Comparison of ENCODE assay signal across 19 cellular contexts in genomic region chr10:15124190-15124589, GRCh38. TPM values are rescaled to one million over a fixed set of nuclear protein-coding genes. Genes with fewer than 3 reads are reported as not detected.
DNase-seq lines count a peak whose midpoint lies in the region; ATAC-seq, FAIRE-seq and TF ChIP-seq lines count a peak whose summit lies in the region.
"Had no signal": no experiment of that assay in that cellular context is flagged by ENCODE, and none has a peak within 500 bp of the region (broad histone marks: within the 10 kb centered on the region; RNA-seq: fewer than 3 reads in every experiment).

No MANE protein-coding gene starts in this region.

- H3K9me3 ChIP-seq in mammary epithelial cell (replicated peaks; ENCODE audit: insufficient read depth, low read length) = no peaks in the 10 kb centered on the region
- H3K9me3 ChIP-seq: heart right ventricle, testis had no signal

- peaks cover 26% of the 10 kb centered on the region for H3K36me3 Mint-ChIP-seq in activated naive CD4-positive, alpha-beta T cell treated with anti-CD3 and anti-CD28 coated beads, Interleukin-2, amount 50 U/mL, for 24 hours
- H3K36me3 Mint-ChIP-seq in stimulated activated naive B cell treated with anti-CD40 and anti-IgM and Interleukin-4, amounts not matched to agents 10 μg/mL and 1 μg/mL and 100 μg/mL, for 72 hours = peaks cover 31 to 34% of the 10 kb centered on the region in 2 donors

- no peaks in the 10 kb centered on the region for H3K79me2 ChIP-seq in mammary epithelial cell (ENCODE audit: insufficient read depth, low read length)

- peak overlapping the region; percentile 52 for H3K4me2 ChIP-seq in mammary epithelial cell (ENCODE audit: insufficient read depth, low read depth, low read length)

- peak overlapping the region; percentile 8 for H3K27ac Mint-ChIP-seq in activated naive CD4-positive, alpha-beta T cell treated with anti-CD3 and anti-CD28 coated beads, Interleukin-2, amount 50 U/mL, for 24 hours
- H3K27ac Mint-ChIP-seq in stimulated activated naive B cell treated with anti-CD40 and anti-IgM and Interleukin-4, amounts not matched to agents 10 μg/mL and 1 μg/mL and 100 μg/mL, for 72 hours = peak overlapping the region; percentile 75

- no peak overlapping the region for H3K9ac ChIP-seq in mammary epithelial cell (ENCODE audit: insufficient read depth, low read length)

- no peak overlapping the region for H3K27ac ChIP-seq in mammary epithelial cell (ENCODE audit: insufficient read depth, low read depth, low read length)
- H3K27ac ChIP-seq: heart right ventricle, testis had no signal

- ATAC-seq in SK-N-SH treated with all-trans-retinoic acid at 6 μM for 48 hours (peak; percentile 52), GM19397 (IDR thresholded peaks at IDR 0.05; ENCODE audit: unreplicated experiment) (no peak)
- no peak for ATAC-seq in stimulated activated naive B cell treated with anti-CD40 and anti-IgM and Interleukin-4, amounts not matched to agents 10 μg/mL and 1 μg/mL and 100 μg/mL, for 72 hours (replicated peaks)
- ATAC-seq: heart right ventricle had no signal

- no peaks in the 10 kb centered on the region for H4K20me1 ChIP-seq in mammary epithelial cell (ENCODE audit: insufficient read depth, low read length)

- H3K4me3 ChIP-seq in mammary epithelial cell (replicated peaks in 1 of 3; ENCODE audit: insufficient read depth in 1 of 3, low read depth in 2 of 3, low read length in 3 of 3) = no peak overlapping the region
- H3K4me3 ChIP-seq: heart right ventricle, lung, testis had no signal

- BruUV-seq in mammary epithelial cell (replicated peaks; lab: Mats Ljungman, UMichigan) = no TSS peak

- CTCF ChIA-PET in mammary epithelial cell (lab: Charles Lee; ENCODE audit: low non-redundant PET) = interaction anchor here (0.6 kb wide), 1 partner anchor 1822 kb away, joined by 3 read pairs; no protein-coding TSS in a partner anchor

- in situ Hi-C loops in mammary epithelial cell (cut with MboI; ENCODE audit: low sequenced_read_pairs in 2 of 2) = loop anchor here in 1 of 2 donors (25.0 kb wide), 1 partner anchor 587 kb away; no protein-coding TSS in a partner anchor

- H2AFZ ChIP-seq in mammary epithelial cell (ENCODE audit: low read depth, low read length) = no peak overlapping the region

- no peak for TF ChIP-seq CTCF in mammary epithelial cell (conservative IDR thresholded peaks at IDR 0.05 in 1 of 2, IDR thresholded peaks at IDR 0.05 in 1 of 2; ENCODE audit: extremely low read depth in 1 of 2, insufficient read depth in 1 of 2, low read depth in 1 of 2, low read length in 2 of 2)

- intact Hi-C loops in mammary epithelial cell (cut with micrococcal nuclease) = loop anchor here (2.0 kb wide), 1 partner anchor 43 kb away; no protein-coding TSS in a partner anchor

- H3K9me3 Mint-ChIP-seq in activated naive CD4-positive, alpha-beta T cell treated with anti-CD3 and anti-CD28 coated beads, Interleukin-2, amount 50 U/mL, for 24 hours = no peaks in the 10 kb centered on the region
- no peaks in the 10 kb centered on the region for H3K9me3 Mint-ChIP-seq in stimulated activated naive B cell treated with anti-CD40 and anti-IgM and Interleukin-4, amounts not matched to agents 10 μg/mL and 1 μg/mL and 100 μg/mL, for 72 hours
- H3K9me3 Mint-ChIP-seq: IgD-negative memory B cell, naive B cell had no signal

- TF ChIP-seq POLR2A in H54 (IDR thresholded peaks at IDR 0.05; ENCODE audit: low read depth, low read length) = no peak

- H3K4me1 Mint-ChIP-seq in activated naive CD4-positive, alpha-beta T cell treated with anti-CD3 and anti-CD28 coated beads, Interleukin-2, amount 50 U/mL, for 24 hours = peaks cover 22% of the 10 kb centered on the region
- peaks cover 0 to 3% of the 10 kb centered on the region in 2 donors for H3K4me1 Mint-ChIP-seq in stimulated activated naive B cell treated with anti-CD40 and anti-IgM and Interleukin-4, amounts not matched to agents 10 μg/mL and 1 μg/mL and 100 μg/mL, for 72 hours

- 95% methylated on average over 9 of the region's 9 CpGs for WGBS in mammary epithelial cell (ENCODE audit: low coverage, missing lambda C conversion rate)

- dilution Hi-C loops in mammary epithelial cell (cut with HindIII; ENCODE audit: low sequenced_read_pairs) = no loop called here

- peaks cover 26% of the 10 kb centered on the region for H3K4me1 ChIP-seq in mammary epithelial cell (ENCODE audit: insufficient read depth, low read length)
- H3K4me1 ChIP-seq: heart right ventricle, testis had no signal

- H3K36me3 ChIP-seq in mammary epithelial cell (ENCODE audit: insufficient read depth, low read length) = peaks cover 4% of the 10 kb centered on the region

- H3K27me3 ChIP-seq in mammary epithelial cell (ENCODE audit: insufficient read depth, low read length) = no peaks in the 10 kb centered on the region
- H3K27me3 ChIP-seq: heart right ventricle, testis had no signal

- no peak for FAIRE-seq in H54 (lab: Jason Lieb, UNC)
- FAIRE-seq: G401.6, TTC549 had no signal

- no peak overlapping the region for H3K4me3 Mint-ChIP-seq in activated naive CD4-positive, alpha-beta T cell treated with anti-CD3 and anti-CD28 coated beads, Interleukin-2, amount 50 U/mL, for 24 hours
- no peak overlapping the region for H3K4me3 Mint-ChIP-seq in stimulated activated naive B cell treated with anti-CD40 and anti-IgM and Interleukin-4, amounts not matched to agents 10 μg/mL and 1 μg/mL and 100 μg/mL, for 72 hours
- H3K4me3 Mint-ChIP-seq: IgD-negative memory B cell, naive B cell had no signal

- DNase-seq in activated naive CD4-positive, alpha-beta T cell treated with Interleukin-2 at 50 U/mL for 16 hours = no peak
- no peak for DNase-seq in mammary epithelial cell
- no peak for DNase-seq in stimulated activated naive B cell treated with anti-CD40 and anti-IgM and Interleukin-4, amounts not matched to agents 10 μg/mL and 1 μg/mL and 100 μg/mL, for 72 hours
- DNase-seq in H54 (ENCODE audit: insufficient read length, low spot score) = no peak
- no peak for DNase-seq in activated CD4-positive, CD25-positive, alpha-beta regulatory T cell treated with anti-CD3 and anti-CD28 coated beads, Interleukin-2, amount 50 U/mL, for 72 hours
- DNase-seq: central memory CD4-positive, alpha-beta T cell; effector CD4-positive, alpha-beta T cell; heart right ventricle; naive B cell; NCI-H2029 treated with DMSO at 0.1 percent for 48 hours; stimulated activated CD4-positive, alpha-beta T cell treated with anti-CD3 and anti-CD28 coated beads, Interleukin-4, amount 100 ng/mL, for 1 hour; testis had no signal

- no peaks in the 10 kb centered on the region for H3K27me3 Mint-ChIP-seq in activated naive CD4-positive, alpha-beta T cell treated with anti-CD3 and anti-CD28 coated beads, Interleukin-2, amount 50 U/mL, for 24 hours
- no peaks in the 10 kb centered on the region for H3K27me3 Mint-ChIP-seq in stimulated activated naive B cell treated with anti-CD40 and anti-IgM and Interleukin-4, amounts not matched to agents 10 μg/mL and 1 μg/mL and 100 μg/mL, for 72 hours
- H3K27me3 Mint-ChIP-seq: IgD-negative memory B cell, naive B cell had no signal

TF ChIP-seq in SK-N-SH treated with all-trans-retinoic acid at 6 μM for 48 hours, 23 proteins besides CTCF, POLR2A, EP300 and RAD21 (continues in another document):
- TF ChIP-seq TSHZ2 (CRISPR knock-in tag; IDR thresholded peaks at IDR 0.05) = no peak
- TF ChIP-seq SNAI2 (CRISPR knock-in tag; IDR thresholded peaks at IDR 0.05) = no peak
- no peak for TF ChIP-seq ARNTL (CRISPR knock-in tag; IDR thresholded peaks at IDR 0.05; ENCODE audit: borderline replicate concordance, low read depth)
- TF ChIP-seq PPARA (CRISPR knock-in tag; IDR thresholded peaks at IDR 0.05; ENCODE audit: borderline replicate concordance) = no peak
- TF ChIP-seq CSDC2 (CRISPR knock-in tag; IDR thresholded peaks at IDR 0.05) = no peak
- TF ChIP-seq PATZ1 (CRISPR knock-in tag; IDR thresholded peaks at IDR 0.05; ENCODE audit: borderline replicate concordance) = no peak

RNA-seq across cellular contexts. Expression of gene RPP38, which starts 27.0 kb away (rescaled TPM):
- 10 to 100 TPM; 13.0 to 21.7 TPM for total RNA-seq in mammary epithelial cell
- 31.4 TPM for polyA plus RNA-seq in mammary epithelial cell
- polyA minus RNA-seq in mammary epithelial cell = 7.0 TPM

RNA-seq across cellular contexts. Expression of gene ACBD7, which starts 35.6 kb away (rescaled TPM):
- under 1 TPM; 0.33 to 0.85 TPM for total RNA-seq in mammary epithelial cell
- 0.16 TPM for polyA plus RNA-seq in mammary epithelial cell
- not detected for polyA minus RNA-seq in mammary epithelial cell
- polyA plus RNA-seq: IgD-negative memory B cell had no signal

RNA-seq across cellular contexts. Expression of gene NMT2, which starts 44.3 kb away (rescaled TPM):
- 10 to 100 TPM; 12.5 to 15.3 TPM for total RNA-seq in mammary epithelial cell
- 8.0 TPM for polyA plus RNA-seq in mammary epithelial cell
- 11.3 TPM for polyA minus RNA-seq in mammary epithelial cell
